1 cellular context compared by ENCODE assay signal in genomic region chr20:58209652-58210397, GRCh38.
TF ChIP-seq lines count a peak whose summit lies in the region.

No MANE protein-coding gene starts in this region.

TF ChIP-seq in HepG2, 621 proteins besides CTCF, POLR2A, EP300 and RAD21 (continued from another document):
- TF ChIP-seq PRDM15 (CRISPR knock-in tag; IDR thresholded peaks at IDR 0.05) (peak; percentile 48), STAG1 (CRISPR knock-in tag; IDR thresholded peaks at IDR 0.05) (peak; percentile 100), MEF2D (CRISPR knock-in tag; IDR thresholded peaks at IDR 0.05) (peak; percentile 70; the same call in 1 of the 2 replicates), ZMAT5 (CRISPR knock-in tag; IDR thresholded peaks at IDR 0.05; ENCODE audit: borderline replicate concordance, low read depth) (peak; percentile 61; the same call in 1 of the 2 replicates), CCDC6 (CRISPR knock-in tag; IDR thresholded peaks at IDR 0.05) (peak; percentile 61; the same call in 1 of the 2 replicates), SP4 (CRISPR knock-in tag; IDR thresholded peaks at IDR 0.05) (peak; percentile 64; the same call in 1 of the 2 replicates), ZNF768 (CRISPR knock-in tag; IDR thresholded peaks at IDR 0.05) (peak; percentile 55)
